Comparison of ENCODE assay signal across 1 cellular context in genomic region chr22:23069502-23070357, GRCh38.
TF ChIP-seq lines count a peak whose summit lies in the region.

No MANE protein-coding gene starts in this region.

TF ChIP-seq in HepG2, 621 proteins besides CTCF, POLR2A, EP300 and RAD21 (continued from another document and continues in another):
- TF ChIP-seq, protein P1, sequence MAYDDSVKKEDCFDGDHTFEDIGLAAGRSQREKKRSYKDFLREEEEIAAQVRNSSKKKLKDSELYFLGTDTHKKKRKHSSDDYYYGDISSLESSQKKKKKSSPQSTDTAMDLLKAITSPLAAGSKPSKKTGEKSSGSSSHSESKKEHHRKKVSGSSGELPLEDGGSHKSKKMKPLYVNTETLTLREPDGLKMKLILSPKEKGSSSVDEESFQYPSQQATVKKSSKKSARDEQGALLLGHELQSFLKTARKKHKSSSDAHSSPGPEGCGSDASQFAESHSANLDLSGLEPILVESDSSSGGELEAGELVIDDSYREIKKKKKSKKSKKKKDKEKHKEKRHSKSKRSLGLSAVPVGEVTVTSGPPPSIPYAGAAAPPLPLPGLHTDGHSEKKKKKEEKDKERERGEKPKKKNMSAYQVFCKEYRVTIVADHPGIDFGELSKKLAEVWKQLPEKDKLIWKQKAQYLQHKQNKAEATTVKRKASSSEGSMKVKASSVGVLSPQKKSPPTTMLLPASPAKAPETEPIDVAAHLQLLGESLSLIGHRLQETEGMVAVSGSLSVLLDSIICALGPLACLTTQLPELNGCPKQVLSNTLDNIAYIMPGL (CRISPR knock-in tag; IDR thresholded peaks at IDR 0.05; ENCODE audit: borderline replicate concordance in 1 of 2, low read depth in 1 of 2): peak in 1 of 2 experiments; percentile 32; a peak in 1 of 4 replicates
- TF ChIP-seq NFYB (CRISPR knock-in tag; IDR thresholded peaks at IDR 0.05) (peak; percentile 93), HNRNPLL (IDR thresholded peaks at IDR 0.05; ENCODE audit: low read depth, low read length, poor library complexity, severe bottlenecking) (peak; percentile 54), CBFB (CRISPR knock-in tag; IDR thresholded peaks at IDR 0.05) (no peak), ARNT2 (CRISPR knock-in tag; IDR thresholded peaks at IDR 0.05; ENCODE audit: low read depth) (no peak), ZNF513 (CRISPR knock-in tag; conservative IDR thresholded peaks at IDR 0.05) (no peak), FOSL2 (CRISPR knock-in tag; IDR thresholded peaks at IDR 0.05) (peak; percentile 17; the same call in 1 of the 2 replicates), HDAC1 (CRISPR knock-in tag; IDR thresholded peaks at IDR 0.05) (peak; percentile 54), MXD3 (CRISPR knock-in tag; IDR thresholded peaks at IDR 0.05) (no peak), ZNF720 (CRISPR knock-in tag; IDR thresholded peaks at IDR 0.05) (no peak), SP4 (CRISPR knock-in tag; IDR thresholded peaks at IDR 0.05) (peak; percentile 88), ZNF543 (CRISPR knock-in tag; IDR thresholded peaks at IDR 0.05) (0 out of 2 replicates have a peak, but pooled peaks have one; percentile 41), SIN3A (IDR thresholded peaks at IDR 0.05; ENCODE audit: borderline replicate concordance, low read depth, low read length) (peak; percentile 34; the same call in 1 of the 2 replicates), TBX2 (CRISPR knock-in tag; IDR thresholded peaks at IDR 0.05; ENCODE audit: borderline replicate concordance) (0 out of 2 replicates have a peak, but pooled peaks have one; percentile 9), ZNF468 (CRISPR knock-in tag; IDR thresholded peaks at IDR 0.05) (no peak), ZNF280B (CRISPR knock-in tag; IDR thresholded peaks at IDR 0.05; ENCODE audit: borderline replicate concordance) (peak; percentile 84), GABPB1 (CRISPR knock-in tag; IDR thresholded peaks at IDR 0.05) (peak; percentile 65; the same call in 1 of the 2 replicates), MEIS1 (CRISPR knock-in tag; IDR thresholded peaks at IDR 0.05; ENCODE audit: borderline replicate concordance) (peak; percentile 59; the same call in 1 of the 2 replicates), ZBTB14 (CRISPR knock-in tag; IDR thresholded peaks at IDR 0.05) (peak; percentile 68; the same call in 1 of the 2 replicates), RXRA (CRISPR knock-in tag; IDR thresholded peaks at IDR 0.05) (peak; percentile 46; the same call in 1 of the 2 replicates), FUBP1 (CRISPR knock-in tag; IDR thresholded peaks at IDR 0.05; ENCODE audit: borderline replicate concordance) (no peak), TFDP1 (CRISPR knock-in tag; IDR thresholded peaks at IDR 0.05; ENCODE audit: borderline replicate concordance) (peak; percentile 77; the same call in 1 of the 2 replicates), ZNF670 (CRISPR knock-in tag; IDR thresholded peaks at IDR 0.05; ENCODE audit: borderline replicate concordance) (peak; percentile 55; the same call in 1 of the 2 replicates), ZNF260 (CRISPR knock-in tag; IDR thresholded peaks at IDR 0.05; ENCODE audit: borderline replicate concordance, low read depth) (no peak), ZNF7 (CRISPR knock-in tag; IDR thresholded peaks at IDR 0.05) (no peak), DR1 (CRISPR knock-in tag; IDR thresholded peaks at IDR 0.05) (peak; percentile 43; the same call in 1 of the 2 replicates), ATRX (CRISPR knock-in tag; IDR thresholded peaks at IDR 0.05; ENCODE audit: borderline replicate concordance) (no peak), CBX1 (IDR thresholded peaks at IDR 0.05; ENCODE audit: low read depth) (no peak), GMEB1 (CRISPR knock-in tag; IDR thresholded peaks at IDR 0.05; ENCODE audit: borderline replicate concordance) (peak; percentile 64), ZC3H4 (CRISPR knock-in tag; IDR thresholded peaks at IDR 0.05; ENCODE audit: borderline replicate concordance) (no peak), NR3C1 (CRISPR knock-in tag; IDR thresholded peaks at IDR 0.05) (no peak), ZNF136 (CRISPR knock-in tag; IDR thresholded peaks at IDR 0.05; ENCODE audit: low read depth) (no peak), FOXK1 (CRISPR knock-in tag; IDR thresholded peaks at IDR 0.05; ENCODE audit: borderline replicate concordance, low read depth) (no peak), PAXIP1 (CRISPR knock-in tag; conservative IDR thresholded peaks at IDR 0.05) (0 out of 2 replicates have a peak, but pooled peaks have one; percentile 28), SP1 (IDR thresholded peaks at IDR 0.05) (no peak), SP1 (CRISPR knock-in tag; IDR thresholded peaks at IDR 0.05) (peak; percentile 79)
- TF ChIP-seq, protein P2, sequence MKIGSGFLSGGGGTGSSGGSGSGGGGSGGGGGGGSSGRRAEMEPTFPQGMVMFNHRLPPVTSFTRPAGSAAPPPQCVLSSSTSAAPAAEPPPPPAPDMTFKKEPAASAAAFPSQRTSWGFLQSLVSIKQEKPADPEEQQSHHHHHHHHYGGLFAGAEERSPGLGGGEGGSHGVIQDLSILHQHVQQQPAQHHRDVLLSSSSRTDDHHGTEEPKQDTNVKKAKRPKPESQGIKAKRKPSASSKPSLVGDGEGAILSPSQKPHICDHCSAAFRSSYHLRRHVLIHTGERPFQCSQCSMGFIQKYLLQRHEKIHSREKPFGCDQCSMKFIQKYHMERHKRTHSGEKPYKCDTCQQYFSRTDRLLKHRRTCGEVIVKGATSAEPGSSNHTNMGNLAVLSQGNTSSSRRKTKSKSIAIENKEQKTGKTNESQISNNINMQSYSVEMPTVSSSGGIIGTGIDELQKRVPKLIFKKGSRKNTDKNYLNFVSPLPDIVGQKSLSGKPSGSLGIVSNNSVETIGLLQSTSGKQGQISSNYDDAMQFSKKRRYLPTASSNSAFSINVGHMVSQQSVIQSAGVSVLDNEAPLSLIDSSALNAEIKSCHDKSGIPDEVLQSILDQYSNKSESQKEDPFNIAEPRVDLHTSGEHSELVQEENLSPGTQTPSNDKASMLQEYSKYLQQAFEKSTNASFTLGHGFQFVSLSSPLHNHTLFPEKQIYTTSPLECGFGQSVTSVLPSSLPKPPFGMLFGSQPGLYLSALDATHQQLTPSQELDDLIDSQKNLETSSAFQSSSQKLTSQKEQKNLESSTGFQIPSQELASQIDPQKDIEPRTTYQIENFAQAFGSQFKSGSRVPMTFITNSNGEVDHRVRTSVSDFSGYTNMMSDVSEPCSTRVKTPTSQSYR (CRISPR knock-in tag; IDR thresholded peaks at IDR 0.05; ENCODE audit: borderline replicate concordance): no peak
- TF ChIP-seq, protein P3, sequence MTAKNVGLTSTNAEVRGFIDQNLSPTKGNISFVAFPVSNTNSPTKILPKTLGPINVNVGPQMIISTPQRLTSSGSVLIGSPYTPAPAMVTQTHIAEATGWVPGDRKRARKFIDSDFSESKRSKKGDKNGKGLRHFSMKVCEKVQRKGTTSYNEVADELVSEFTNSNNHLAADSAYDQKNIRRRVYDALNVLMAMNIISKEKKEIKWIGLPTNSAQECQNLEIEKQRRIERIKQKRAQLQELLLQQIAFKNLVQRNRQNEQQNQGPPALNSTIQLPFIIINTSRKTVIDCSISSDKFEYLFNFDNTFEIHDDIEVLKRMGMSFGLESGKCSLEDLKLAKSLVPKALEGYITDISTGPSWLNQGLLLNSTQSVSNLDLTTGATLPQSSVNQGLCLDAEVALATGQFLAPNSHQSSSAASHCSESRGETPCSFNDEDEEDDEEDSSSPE (CRISPR knock-in tag; IDR thresholded peaks at IDR 0.05): peak; percentile 80
- TF ChIP-seq, protein P4, sequence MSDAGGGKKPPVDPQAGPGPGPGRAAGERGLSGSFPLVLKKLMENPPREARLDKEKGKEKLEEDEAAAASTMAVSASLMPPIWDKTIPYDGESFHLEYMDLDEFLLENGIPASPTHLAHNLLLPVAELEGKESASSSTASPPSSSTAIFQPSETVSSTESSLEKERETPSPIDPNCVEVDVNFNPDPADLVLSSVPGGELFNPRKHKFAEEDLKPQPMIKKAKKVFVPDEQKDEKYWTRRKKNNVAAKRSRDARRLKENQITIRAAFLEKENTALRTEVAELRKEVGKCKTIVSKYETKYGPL (CRISPR knock-in tag; IDR thresholded peaks at IDR 0.05): no peak
